ENCODE assay signal across 20 cellular contexts in the genomic region with DNA sequence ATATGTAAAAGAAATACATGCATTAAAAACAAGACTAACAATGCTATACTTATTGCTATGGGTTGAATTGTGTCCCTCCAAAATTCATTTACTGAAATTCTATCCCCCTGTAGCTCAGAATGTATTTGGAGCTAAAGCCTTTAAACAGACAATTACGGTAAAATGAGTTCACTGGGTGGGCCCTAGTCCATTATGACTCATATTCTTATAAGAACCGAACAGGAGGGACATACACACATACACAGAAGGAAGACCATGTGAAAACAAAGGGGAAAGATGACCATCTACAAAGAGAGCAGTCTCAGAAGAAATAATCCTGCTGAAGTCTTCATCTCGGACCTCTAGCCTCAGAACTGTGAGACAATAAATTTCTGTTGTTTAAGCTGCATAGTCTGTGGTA.
"Had no signal": no experiment of that assay in that cellular context is flagged by ENCODE, and none has a peak within 500 bp of the region (broad histone marks: within the 10 kb centered on the region; RNA-seq: fewer than 3 reads in every experiment).

No MANE protein-coding gene starts in this region.

- H3K27me3 Mint-ChIP-seq: naive thymus-derived CD8-positive, alpha-beta T cell had no signal

- H2AFZ ChIP-seq: hepatocyte had no signal

- H3K79me2 ChIP-seq: hepatocyte had no signal

- H3K4me2 ChIP-seq: hepatocyte had no signal

- H3K27ac Mint-ChIP-seq: endodermal cell; naive thymus-derived CD8-positive, alpha-beta T cell had no signal

- DNase-seq: effector CD4-positive, alpha-beta T cell; endodermal cell; erythroblast; foreskin keratinocyte; islet precursor cell; mammary epithelial cell; mucosa of descending colon; naive thymus-derived CD8-positive, alpha-beta T cell; psoas muscle; sigmoid colon; small intestine; stimulated activated CD4-positive, alpha-beta T cell treated with anti-CD3 and anti-CD28 coated beads, Interleukin-12 subunit alpha, Interleukin-12 subunit beta, amount 100 ng/mL, for 4 hours; stimulated activated naive CD4-positive, alpha-beta T cell; stomach; trophoblast cell had no signal

- H3K4me1 Mint-ChIP-seq: naive thymus-derived CD8-positive, alpha-beta T cell had no signal

- H3K27me3 ChIP-seq: foreskin keratinocyte, hepatocyte, neutrophil, sigmoid colon, stomach had no signal

- H3K4me1 ChIP-seq: psoas muscle, sigmoid colon, stomach had no signal

- H3K9me3 ChIP-seq: neutrophil, psoas muscle, sigmoid colon had no signal

- H3K27ac ChIP-seq: coronary artery, foreskin keratinocyte, hepatocyte, neutrophil, psoas muscle, sigmoid colon, stomach had no signal

- H3K4me3 Mint-ChIP-seq: endodermal cell; naive thymus-derived CD8-positive, alpha-beta T cell had no signal

- ATAC-seq: foreskin keratinocyte; left lobe of liver; mucosa of descending colon; naive thymus-derived CD8-positive, alpha-beta T cell; psoas muscle had no signal

- FAIRE-seq: endothelial cell of umbilical vein had no signal

- H3K4me3 ChIP-seq: coronary artery, hepatocyte, mucosa of descending colon, psoas muscle, sigmoid colon, stomach had no signal
